Comparison of ENCODE assay signal across 19 cellular contexts in genomic region chr3:62872318-62872717, GRCh38. TPM values are rescaled to one million over a fixed set of nuclear protein-coding genes. Genes with fewer than 3 reads are reported as not detected.
"Had no signal": no experiment of that assay in that cellular context is flagged by ENCODE, and none has a peak within 500 bp of the region (broad histone marks: within the 10 kb centered on the region; RNA-seq: fewer than 3 reads in every experiment).

No MANE protein-coding gene starts in this region.

- H3K27ac Mint-ChIP-seq: activated CD4-positive, alpha-beta T cell treated with anti-CD3 and anti-CD28 coated beads, Interleukin-2, amount 10 ng/mL, durations not matched to agents 7 days and 5 days; activated naive CD4-positive, alpha-beta T cell treated with anti-CD3 and anti-CD28 coated beads, Interleukin-2, amount 50 U/mL, for 24 hours; memory B cell; T-cell had no signal

- DNase-seq: activated CD4-positive, alpha-beta T cell treated with anti-CD3 and anti-CD28 coated beads, Interleukin-2, amount 10 ng/mL, durations not matched to agents 7 days and 5 days; activated CD8-positive, alpha-beta memory T cell treated with anti-CD3 and anti-CD28 coated beads, Interleukin-2, amount 50 U/mL, for 4 hours; activated effector memory CD4-positive, alpha-beta T cell treated with Interleukin-2 at 50 U/mL for 16 hours; activated T-cell treated with anti-CD3 and anti-CD28 coated beads, Interleukin-2, amount 50 U/mL, for 48 hours; foreskin melanocyte; ovary; stimulated activated CD4-positive, alpha-beta T cell treated with anti-CD3 and anti-CD28 coated beads, Interleukin-12 subunit alpha, Interleukin-12 subunit beta, amount 100 ng/mL, for 4 hours; stimulated activated CD4-positive, alpha-beta T cell treated with anti-CD3 and anti-CD28 coated beads, Interleukin-1b, Interleukin-23, amount 100 ng/mL, for 48 hours; stimulated activated CD8-positive, alpha-beta memory T cell treated with anti-CD3 and anti-CD28 coated beads, Interleukin-4, amount 100 ng/mL, for 48 hours; stimulated activated naive CD4-positive, alpha-beta T cell; T-cell; T-helper 9 cell had no signal

- H3K9me3 ChIP-seq: ascending aorta, ovary had no signal

- H3K4me3 ChIP-seq: ascending aorta, ovary had no signal

- H3K4me3 Mint-ChIP-seq: activated CD4-positive, alpha-beta T cell treated with anti-CD3 and anti-CD28 coated beads, Interleukin-2, amount 10 ng/mL, durations not matched to agents 7 days and 5 days; activated naive CD4-positive, alpha-beta T cell treated with anti-CD3 and anti-CD28 coated beads, Interleukin-2, amount 50 U/mL, for 24 hours; memory B cell; T-cell had no signal

- H3K36me3 Mint-ChIP-seq: memory B cell, T-cell had no signal

- ATAC-seq: activated CD4-positive, CD25-positive, alpha-beta regulatory T cell treated with anti-CD3 and anti-CD28 coated beads, Interleukin-2, amount 50 U/mL, for 24 hours; T-cell had no signal

- H3K36me3 ChIP-seq: ascending aorta, ovary had no signal

- H3K9me3 Mint-ChIP-seq: activated CD4-positive, alpha-beta T cell treated with anti-CD3 and anti-CD28 coated beads, Interleukin-2, amount 10 ng/mL, durations not matched to agents 7 days and 5 days had no signal

- H3K27me3 ChIP-seq: ovary had no signal

- H3K27ac ChIP-seq: ascending aorta, ovary had no signal

- H3K4me1 Mint-ChIP-seq: activated CD4-positive, alpha-beta T cell treated with anti-CD3 and anti-CD28 coated beads, Interleukin-2, amount 10 ng/mL, durations not matched to agents 7 days and 5 days; activated naive CD4-positive, alpha-beta T cell treated with anti-CD3 and anti-CD28 coated beads, Interleukin-2, amount 50 U/mL, for 24 hours had no signal

RNA-seq across cellular contexts. Expression of gene CADPS, which starts 2.9 kb away (rescaled TPM):
- total RNA-seq: activated CD4-positive, alpha-beta T cell treated with anti-CD3 and anti-CD28 coated beads, Interleukin-2, amount 10 ng/mL, durations not matched to agents 7 days and 5 days; ascending aorta; chondrocyte; dermis microvascular lymphatic vessel endothelial cell; epithelial cell of proximal tubule had no signal
